In genomic region chr4:93764647-93765246, GRCh38 we compare ENCODE assay signal across 7 cellular contexts.
DNase-seq lines count a peak whose midpoint lies in the region; ATAC-seq and TF ChIP-seq lines count a peak whose summit lies in the region.

No MANE protein-coding gene starts in this region.

- H3K27ac ChIP-seq in IMR-90 (ENCODE audit: insufficient read depth, low read length) (no peak overlapping the region), RWPE2 (ENCODE audit: poor library complexity, severe bottlenecking) (no peak overlapping the region), psoas muscle (no peak overlapping the region)

- no peak overlapping the region for H2BK15ac ChIP-seq in IMR-90 (ENCODE audit: low read depth, low read length)

- CTCF ChIA-PET in IMR-90 (lab: Yijun Ruan, JAX): interaction anchor here (0.7 to 1.5 kb wide), 3 partner anchors 8 to 566 kb away, joined by 3 to 5 read pairs (median 3); no protein-coding TSS in a partner anchor

- H3K4me2 ChIP-seq in IMR-90 (ENCODE audit: low read depth, low read length): no peak overlapping the region

- H3K9me1 ChIP-seq in IMR-90 (ENCODE audit: insufficient read depth, low read length): no peaks in the 10 kb centered on the region; the same call in 1 of the 2 replicates

- 0 out of 2 replicates have a peak, but pooled peaks have one; percentile 24 for TF ChIP-seq POLR2A in IMR-90 (IDR thresholded peaks at IDR 0.05; ENCODE audit: low read depth, low read length)

- no peak overlapping the region for H2AK9ac ChIP-seq in IMR-90 (replicated peaks; ENCODE audit: low read depth, low read length, poor library complexity)

- no peak overlapping the region for H4K5ac ChIP-seq in IMR-90 (ENCODE audit: low read depth, low read length)

- BruUV-seq in IMR-90 (replicated peaks; lab: Mats Ljungman, UMichigan): no TSS peak

- TF ChIP-seq RAD21 in IMR-90 (IDR thresholded peaks at IDR 0.05; ENCODE audit: low read length): peak; percentile 95

- H2BK5ac ChIP-seq in IMR-90 (ENCODE audit: low read depth, low read length, poor library complexity, severe bottlenecking): no peak overlapping the region

- TF ChIP-seq CTCF in IMR-90 (conservative IDR thresholded peaks at IDR 0.05; ENCODE audit: low read depth, low read length) (peak; percentile 92), RWPE2 (IDR thresholded peaks at IDR 0.05; ENCODE audit: poor library complexity, severe bottlenecking) (peak; percentile 86), fibroblast of mammary gland (conservative IDR thresholded peaks at IDR 0.05; ENCODE audit: control insufficient read depth, insufficient read depth, low read depth, low read length) (peak; percentile 69), psoas muscle (IDR thresholded peaks at IDR 0.05) (peak; percentile 68)

- H2BK120ac ChIP-seq in IMR-90 (ENCODE audit: low read depth, low read length): no peak overlapping the region

- H3K23ac ChIP-seq in IMR-90 (ENCODE audit: low read depth, low read length): no peak overlapping the region

- no peak overlapping the region for H3K4me3 ChIP-seq in IMR-90 (ENCODE audit: insufficient read depth, low read depth, low read length)
- H3K4me3 ChIP-seq in RWPE2 (ENCODE audit: severe bottlenecking): no peak overlapping the region
- H3K4me3 ChIP-seq in fibroblast of mammary gland (ENCODE audit: control insufficient read depth, low read depth, low read length): no peak overlapping the region
- no peak overlapping the region for H3K4me3 ChIP-seq in psoas muscle

- in situ Hi-C loops in IMR-90 (cut with MboI; ENCODE audit: low sequenced_read_pairs): no loop called here

- no peaks in the 10 kb centered on the region for H4K20me1 ChIP-seq in IMR-90 (ENCODE audit: insufficient read depth, low read length)

- H3K9ac ChIP-seq in IMR-90 (ENCODE audit: low read depth, low read length): no peak overlapping the region

- H3K14ac ChIP-seq in IMR-90 (replicated peaks; ENCODE audit: low read depth, low read length): no peak overlapping the region

- no peak overlapping the region for H2BK20ac ChIP-seq in IMR-90 (ENCODE audit: low read depth, low read length)

- no CpG with 5 or more reads among the region's 5 CpGs for WGBS in IMR-90 (ENCODE audit: extremely low coverage in 2 of 2, insufficient read length in 1 of 2), 2 experiments
- 2 to 6% (median 5%) methylated on average over 5 of the region's 5 CpGs for WGBS in psoas muscle, 3 donors

- no peak overlapping the region for H3K56ac ChIP-seq in IMR-90 (ENCODE audit: extremely low read depth, insufficient read depth, low read length)

- H2AK5ac ChIP-seq in IMR-90 (ENCODE audit: low read depth, low read length): no peak overlapping the region

- H3K18ac ChIP-seq in IMR-90 (ENCODE audit: low read depth, low read length): no peak overlapping the region

- peak; percentile 3 for DNase-seq in GM04504 (ENCODE audit: low read depth)
- DNase-seq in IMR-90: peak; percentile 44
- no peak for DNase-seq in RWPE2 (ENCODE audit: low spot score)
- DNase-seq in fibroblast of mammary gland (ENCODE audit: low read depth): peak; percentile 47
- DNase-seq in psoas muscle: no peak
- no peak for DNase-seq in GOT3 (lab: John Stamatoyannopoulos, UW)

- POLR2A ChIA-PET in IMR-90 (lab: Charles Lee; ENCODE audit: unreplicated experiment): no interaction called here

- H3K79me1 ChIP-seq in IMR-90 (ENCODE audit: low read depth in 1 of 2, low read length in 2 of 2): no peaks in the 10 kb centered on the region

- dilution Hi-C loops in IMR-90 (cut with HindIII; ENCODE audit: low sequenced_read_pairs, unreplicated experiment): no loop called here

- H3K9me3 ChIP-seq in IMR-90 (ENCODE audit: control insufficient read depth, insufficient read depth, low read length): no peaks in the 10 kb centered on the region
- no peaks in the 10 kb centered on the region for H3K9me3 ChIP-seq in RWPE2 (ENCODE audit: severe bottlenecking)
- no peaks in the 10 kb centered on the region for H3K9me3 ChIP-seq in psoas muscle

- intact Hi-C loops in IMR-90 (cut with micrococcal nuclease): loop anchor here (1.0 to 2.0 kb wide), 2 partner anchors 565 to 1376 kb away; no protein-coding TSS in a partner anchor
- intact Hi-C loops in psoas muscle (cut with DNase I): no loop called here

- no peak overlapping the region for H4K8ac ChIP-seq in IMR-90 (ENCODE audit: low read depth in 2 of 2, low read length in 2 of 2)

- ATAC-seq in GM21447 (IDR thresholded peaks at IDR 0.05; ENCODE audit: unreplicated experiment) (peak; percentile 65), IMR-90 (ENCODE audit: low read depth) (peak; percentile 79), RWPE2 (ENCODE audit: low read depth) (peak; percentile 65; the same call in 2 of the 3 replicates), psoas muscle (no peak)

- H2AFZ ChIP-seq in IMR-90 (replicated peaks; ENCODE audit: low read length, poor library complexity): no peak overlapping the region

- H3K27me3 ChIP-seq in IMR-90 (ENCODE audit: control insufficient read depth, insufficient read depth, low read length) (0 out of 2 replicates have a peak, but pooled peaks cover 3% of the 10 kb centered on the region), RWPE2 (ENCODE audit: insufficient read depth, poor library complexity, severe bottlenecking) (no peaks in the 10 kb centered on the region), psoas muscle (ENCODE audit: insufficient read depth in 3 of 3, low read length in 2 of 3) (no peaks in the 10 kb centered on the region)

- H3K4me1 ChIP-seq in IMR-90 (ENCODE audit: control insufficient read depth, insufficient read depth, low read length) (no peaks in the 10 kb centered on the region), RWPE2 (ENCODE audit: insufficient read depth, poor library complexity, severe bottlenecking) (no peaks in the 10 kb centered on the region), psoas muscle (no peaks in the 10 kb centered on the region)

- H4K91ac ChIP-seq in IMR-90 (ENCODE audit: insufficient read depth, low read depth, low read length): no peak overlapping the region

- H3K36me3 ChIP-seq in IMR-90 (ENCODE audit: control insufficient read depth, insufficient read depth, low read length) (no peaks in the 10 kb centered on the region), RWPE2 (ENCODE audit: low read depth) (no peaks in the 10 kb centered on the region), psoas muscle (ENCODE audit: insufficient read depth in 1 of 2, low read depth in 1 of 2) (no peaks in the 10 kb centered on the region)

- no peak overlapping the region for H3K4ac ChIP-seq in IMR-90 (ENCODE audit: low read depth, low read length)

TF ChIP-seq in IMR-90, 13 proteins besides CTCF, POLR2A, EP300 and RAD21:
- TF ChIP-seq SMC3 (IDR thresholded peaks at IDR 0.05; ENCODE audit: low read depth, low read length) (peak; percentile 70), CEBPB (IDR thresholded peaks at IDR 0.05; ENCODE audit: low read depth, low read length) (no peak), RFX5 (IDR thresholded peaks at IDR 0.05; ENCODE audit: low read depth, low read length) (no peak), NFE2L2 (IDR thresholded peaks at IDR 0.05; ENCODE audit: low read depth, low read length) (peak; percentile 59)

Comparison
In these comparisons a context has a peak if more than half of its experiments do, and no peak if none do; other contexts are left out.
1. DNase-seq: peak in GM04504 (single experiment), IMR-90 (single experiment) and fibroblast of mammary gland (single experiment); none in RWPE2 (single experiment), psoas muscle (0 of 2) and GOT3 (single experiment).
2. ATAC-seq: peak in GM21447 (single experiment), IMR-90 (single experiment) and RWPE2 (single experiment); none in psoas muscle (0 of 4).
3. Peak in every context shown above with its lines, with median percentiles within 50 percentile points of each other: CTCF ChIP-seq.